16 cellular contexts compared by ENCODE assay signal in the genomic region with DNA sequence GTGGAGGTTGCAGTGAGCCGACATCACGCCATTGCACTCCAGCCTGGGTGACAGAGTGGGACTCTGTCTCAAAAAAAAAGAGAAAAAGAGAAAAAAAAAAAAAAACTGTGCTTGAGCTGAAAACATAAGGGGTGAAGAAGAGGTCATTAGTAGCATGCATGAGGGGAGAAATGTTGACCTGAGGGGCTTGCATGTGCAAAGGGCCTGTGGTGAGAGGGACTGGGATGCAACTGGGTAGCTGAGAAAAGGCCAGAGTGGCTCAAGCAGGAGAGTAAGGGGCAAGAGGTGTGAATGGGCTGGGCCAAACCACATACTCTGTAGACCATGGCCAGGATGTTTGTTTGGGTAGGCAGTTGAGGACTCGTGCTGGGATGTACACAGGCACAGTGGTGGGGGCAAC. TPM values are rescaled to one million over a fixed set of nuclear protein-coding genes. Genes with fewer than 3 reads are reported as not detected.
DNase-seq lines count a peak whose midpoint lies in the region; ATAC-seq and TF ChIP-seq lines count a peak whose summit lies in the region.
"Had no signal": no experiment of that assay in that cellular context is flagged by ENCODE, and none has a peak within 500 bp of the region (broad histone marks: within the 10 kb centered on the region; RNA-seq: fewer than 3 reads in every experiment).

No MANE protein-coding gene starts in this region.

- no peak for ATAC-seq in activated naive CD8-positive, alpha-beta T cell treated with anti-CD3 and anti-CD28 coated beads, Interleukin-2, amount 10 ng/mL, durations not matched to agents 7 days and 5 days (ENCODE audit: low read depth)

- peaks cover 12% of the 10 kb centered on the region for H3K27me3 Mint-ChIP-seq in activated naive CD8-positive, alpha-beta T cell treated with anti-CD3 and anti-CD28 coated beads, Interleukin-2, amount 10 ng/mL, durations not matched to agents 7 days and 5 days
- H3K27me3 Mint-ChIP-seq in activated naive CD8-positive, alpha-beta T cell treated with anti-CD3 and anti-CD28 coated beads for 36 hours: peaks cover 37% of the 10 kb centered on the region
- peaks cover 24% of the 10 kb centered on the region for H3K27me3 Mint-ChIP-seq in glutamatergic neuron (ENCODE audit: unreplicated experiment)

- POLR2A ChIA-PET in activated naive CD8-positive, alpha-beta T cell treated with anti-CD3 and anti-CD28 coated beads, Interleukin-2, amount 10 ng/mL, durations not matched to agents 7 days and 5 days (lab: Charles Lee): no interaction called here

- no peaks in the 10 kb centered on the region for H3K36me3 Mint-ChIP-seq in activated naive CD8-positive, alpha-beta T cell treated with anti-CD3 and anti-CD28 coated beads, Interleukin-2, amount 10 ng/mL, durations not matched to agents 7 days and 5 days
- no peaks in the 10 kb centered on the region for H3K36me3 Mint-ChIP-seq in activated naive CD8-positive, alpha-beta T cell treated with anti-CD3 and anti-CD28 coated beads for 36 hours
- H3K36me3 Mint-ChIP-seq in glutamatergic neuron (ENCODE audit: unreplicated experiment): peaks cover 5% of the 10 kb centered on the region

- no peak for DNase-seq in activated naive CD8-positive, alpha-beta T cell treated with anti-CD3 and anti-CD28 coated beads, Interleukin-2, amount 10 ng/mL, durations not matched to agents 7 days and 5 days
- DNase-seq in activated naive CD8-positive, alpha-beta T cell treated with anti-CD3 and anti-CD28 coated beads for 36 hours: no peak
- DNase-seq in glutamatergic neuron (no peak), HuH-7.5 (ENCODE audit: low spot score) (no peak), NCI-H1417 (lab: John Stamatoyannopoulos, UW) (no peak), GF-D8 (lab: John Stamatoyannopoulos, UW) (no peak)
- DNase-seq: ACHN, Karpas-422, MM.1S, NCI-H1417 treated with DMSO at 0.1 percent for 48 hours, SIG-M5 had no signal

- no peak overlapping the region for H3K4me3 Mint-ChIP-seq in activated naive CD8-positive, alpha-beta T cell treated with anti-CD3 and anti-CD28 coated beads, Interleukin-2, amount 10 ng/mL, durations not matched to agents 7 days and 5 days
- no peak overlapping the region for H3K4me3 Mint-ChIP-seq in activated naive CD8-positive, alpha-beta T cell treated with anti-CD3 and anti-CD28 coated beads for 36 hours
- H3K4me3 Mint-ChIP-seq in glutamatergic neuron (ENCODE audit: unreplicated experiment): peak overlapping the region; percentile 73
- H3K4me3 Mint-ChIP-seq: B cell had no signal

- no peaks in the 10 kb centered on the region for H3K9me3 Mint-ChIP-seq in activated naive CD8-positive, alpha-beta T cell treated with anti-CD3 and anti-CD28 coated beads, Interleukin-2, amount 10 ng/mL, durations not matched to agents 7 days and 5 days
- no peaks in the 10 kb centered on the region for H3K9me3 Mint-ChIP-seq in activated naive CD8-positive, alpha-beta T cell treated with anti-CD3 and anti-CD28 coated beads for 36 hours
- H3K9me3 Mint-ChIP-seq in glutamatergic neuron (ENCODE audit: unreplicated experiment): peaks cover 43% of the 10 kb centered on the region

- H3K27ac Mint-ChIP-seq in activated naive CD8-positive, alpha-beta T cell treated with anti-CD3 and anti-CD28 coated beads, Interleukin-2, amount 10 ng/mL, durations not matched to agents 7 days and 5 days: peak overlapping the region; percentile 58
- no peak overlapping the region for H3K27ac Mint-ChIP-seq in activated naive CD8-positive, alpha-beta T cell treated with anti-CD3 and anti-CD28 coated beads for 36 hours
- peak overlapping the region; percentile 85 for H3K27ac Mint-ChIP-seq in glutamatergic neuron (ENCODE audit: unreplicated experiment)
- H3K27ac Mint-ChIP-seq: B cell had no signal

- TF ChIP-seq CTCF in glutamatergic neuron (IDR thresholded peaks at IDR 0.05; ENCODE audit: partially characterized antibody, unreplicated experiment): no peak

- H3K4me1 Mint-ChIP-seq in activated naive CD8-positive, alpha-beta T cell treated with anti-CD3 and anti-CD28 coated beads, Interleukin-2, amount 10 ng/mL, durations not matched to agents 7 days and 5 days: peaks cover 24% of the 10 kb centered on the region
- H3K4me1 Mint-ChIP-seq in activated naive CD8-positive, alpha-beta T cell treated with anti-CD3 and anti-CD28 coated beads for 36 hours: no peaks in the 10 kb centered on the region
- peaks cover 44% of the 10 kb centered on the region for H3K4me1 Mint-ChIP-seq in glutamatergic neuron (ENCODE audit: low read depth, unreplicated experiment)

- H3K27ac ChIP-seq in angular gyrus (ENCODE audit: low read depth, low read length): peak overlapping the region; percentile 95
- peak overlapping the region; percentile 91 for H3K27ac ChIP-seq in temporal lobe (ENCODE audit: low read depth, low read length)

RNA-seq across cellular contexts. Expression of gene KIF19, which starts 3.4 kb away (rescaled TPM):
- under 1 TPM; 0.61 to 0.91 TPM for total RNA-seq in activated naive CD8-positive, alpha-beta T cell treated with anti-CD3 and anti-CD28 coated beads, Interleukin-2, amount 10 ng/mL, durations not matched to agents 7 days and 5 days
- under 1 TPM in 1 of 2 experiments, not detected in 1; 0.08 TPM for total RNA-seq in activated naive CD8-positive, alpha-beta T cell treated with anti-CD3 and anti-CD28 coated beads for 36 hours
- total RNA-seq in glutamatergic neuron (ENCODE audit: unreplicated experiment): 80.8 TPM
- total RNA-seq in temporal lobe: under 0.01 TPM
- total RNA-seq: B cell, Daoy, H4 had no signal

RNA-seq across cellular contexts. Expression of gene BTBD17, which starts 32.3 kb away (rescaled TPM):
- not detected for total RNA-seq in activated naive CD8-positive, alpha-beta T cell treated with anti-CD3 and anti-CD28 coated beads, Interleukin-2, amount 10 ng/mL, durations not matched to agents 7 days and 5 days
- not detected for total RNA-seq in activated naive CD8-positive, alpha-beta T cell treated with anti-CD3 and anti-CD28 coated beads for 36 hours
- 310 TPM for total RNA-seq in glutamatergic neuron (ENCODE audit: unreplicated experiment)
- 4.4 TPM for total RNA-seq in temporal lobe
- total RNA-seq: B cell, Daoy, H4 had no signal

RNA-seq across cellular contexts. Expression of gene GPR142, which starts 37.9 kb away (rescaled TPM):
- not detected for total RNA-seq in activated naive CD8-positive, alpha-beta T cell treated with anti-CD3 and anti-CD28 coated beads, Interleukin-2, amount 10 ng/mL, durations not matched to agents 7 days and 5 days
- not detected for total RNA-seq in activated naive CD8-positive, alpha-beta T cell treated with anti-CD3 and anti-CD28 coated beads for 36 hours
- total RNA-seq in glutamatergic neuron (ENCODE audit: unreplicated experiment) (20.7 TPM), temporal lobe (not detected)
- total RNA-seq: B cell, Daoy, H4 had no signal

RNA-seq across cellular contexts. Expression of gene DNAI2, which starts 55.3 kb away (rescaled TPM):
- 1 to 10 TPM; 1.2 to 1.6 TPM for total RNA-seq in activated naive CD8-positive, alpha-beta T cell treated with anti-CD3 and anti-CD28 coated beads, Interleukin-2, amount 10 ng/mL, durations not matched to agents 7 days and 5 days
- total RNA-seq in activated naive CD8-positive, alpha-beta T cell treated with anti-CD3 and anti-CD28 coated beads for 36 hours: not detected
- total RNA-seq in glutamatergic neuron (ENCODE audit: unreplicated experiment): not detected
- total RNA-seq in temporal lobe: 0.25 TPM
- total RNA-seq: B cell, Daoy, H4 had no signal

Comparison
In these comparisons a context has a peak if more than half of its experiments do, and no peak if none do; other contexts are left out.
1. RNA of gene KIF19, which starts 3.4 kb away (total RNA-seq): 80.8 TPM in glutamatergic neuron (single experiment); 0.61 to 0.91 TPM in activated naive CD8-positive, alpha-beta T cell treated with anti-CD3 and anti-CD28 coated beads, Interleukin-2, amount 10 ng/mL, durations not matched to agents 7 days and 5 days, 0.08 TPM in activated naive CD8-positive, alpha-beta T cell treated with anti-CD3 and anti-CD28 coated beads for 36 hours and under 0.01 TPM in temporal lobe (single experiment); every median in the first group is over 10 times any median in the second.
2. RNA of gene BTBD17, which starts 32.3 kb away (total RNA-seq): 310 TPM in glutamatergic neuron (single experiment); 4.4 TPM in temporal lobe (single experiment), not detected in activated naive CD8-positive, alpha-beta T cell treated with anti-CD3 and anti-CD28 coated beads, Interleukin-2, amount 10 ng/mL, durations not matched to agents 7 days and 5 days and not detected in activated naive CD8-positive, alpha-beta T cell treated with anti-CD3 and anti-CD28 coated beads for 36 hours; every median in the first group is over 10 times any median in the second.
3. RNA of gene GPR142, which starts 37.9 kb away (total RNA-seq): 20.7 TPM in glutamatergic neuron (single experiment); not detected in activated naive CD8-positive, alpha-beta T cell treated with anti-CD3 and anti-CD28 coated beads, Interleukin-2, amount 10 ng/mL, durations not matched to agents 7 days and 5 days, not detected in activated naive CD8-positive, alpha-beta T cell treated with anti-CD3 and anti-CD28 coated beads for 36 hours and not detected in temporal lobe (single experiment); every median in the first group is over 10 times any median in the second.